In the genomic region with DNA sequence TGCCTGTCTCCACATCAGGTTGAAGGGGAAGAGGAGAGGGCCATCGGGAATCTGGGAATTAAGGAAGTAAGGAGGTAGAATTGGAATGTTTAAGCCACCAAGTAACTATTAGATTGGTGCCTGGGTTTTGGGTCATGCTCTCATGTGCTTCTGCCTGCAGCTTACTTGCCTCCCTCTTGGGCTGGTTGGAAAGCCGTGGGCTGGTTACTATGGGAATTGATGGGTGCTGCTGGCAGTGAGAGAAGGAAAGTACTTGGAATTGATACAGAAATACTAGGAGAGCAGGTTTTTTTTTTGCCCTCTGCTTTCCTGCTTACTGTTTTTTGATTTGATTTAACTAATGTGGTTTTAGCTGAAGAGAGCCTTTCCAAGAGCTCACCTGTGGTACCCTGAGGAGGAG, we compare ENCODE assay signal across 13 cellular contexts.
DNase-seq lines count a peak whose midpoint lies in the region; ATAC-seq and TF ChIP-seq lines count a peak whose summit lies in the region.
"Had no signal": no experiment of that assay in that cellular context is flagged by ENCODE, and none has a peak within 500 bp of the region (broad histone marks: within the 10 kb centered on the region; RNA-seq: fewer than 3 reads in every experiment).

No MANE protein-coding gene starts in this region.

- WGBS in esophagus muscularis mucosa: 18% methylated on average over 2 of the region's 2 CpGs

- peak overlapping the region; percentile 59 for H3K27ac ChIP-seq in RWPE2 (ENCODE audit: poor library complexity, severe bottlenecking)
- H3K27ac ChIP-seq in esophagus muscularis mucosa (replicated peaks in 1 of 4): peak overlapping the region; percentile 42 to 61 (median 48)

- H3K27me3 ChIP-seq in RWPE2 (ENCODE audit: insufficient read depth, poor library complexity, severe bottlenecking): no peaks in the 10 kb centered on the region
- no peaks in the 10 kb centered on the region for H3K27me3 ChIP-seq in esophagus muscularis mucosa

- ATAC-seq in RWPE2 (ENCODE audit: low read depth) (no peak), HG03520 (IDR thresholded peaks at IDR 0.05; ENCODE audit: unreplicated experiment) (no peak), left lobe of liver (no peak)

- H3K4me3 ChIP-seq in RWPE2 (ENCODE audit: severe bottlenecking) (no peak overlapping the region), esophagus muscularis mucosa (no peak overlapping the region)
- H3K4me3 ChIP-seq: HAP-1 had no signal

- DNase-seq in EH (ENCODE audit: low read depth) (peak; percentile 49), RWPE2 (ENCODE audit: low spot score) (no peak), esophagus muscularis mucosa (ENCODE audit: extremely low spot score) (no peak), pons (ENCODE audit: low spot score) (peak; percentile 26), left lobe of liver (ENCODE audit: low spot score) (no peak), NCI-H2081 (lab: John Stamatoyannopoulos, UW) (no peak)
- DNase-seq in activated T-cell treated with anti-CD3 and anti-CD28 coated beads, Interleukin-2, amount 50 U/mL, for 48 hours: no peak
- DNase-seq: activated CD4-positive, alpha-beta memory T cell treated with anti-CD3 and anti-CD28 coated beads, Interleukin-2, amount 10 ng/mL, durations not matched to agents 7 days and 5 days; COR-L47; stimulated activated CD4-positive, alpha-beta T cell treated with anti-CD3 and anti-CD28 coated beads, Interleukin-2, amount 100 ng/mL, for 24 hours; trophoblast cell had no signal

- TF ChIP-seq EP300 in esophagus muscularis mucosa (IDR thresholded peaks at IDR 0.05): no peak

- H3K4me1 ChIP-seq in RWPE2 (ENCODE audit: insufficient read depth, poor library complexity, severe bottlenecking) (peaks cover 32% of the 10 kb centered on the region), esophagus muscularis mucosa (peaks cover 11 to 38% (median 34%) of the 10 kb centered on the region in 4 donors)
- H3K4me1 ChIP-seq: HAP-1 had no signal

- no peak for TF ChIP-seq CTCF in RWPE2 (IDR thresholded peaks at IDR 0.05; ENCODE audit: poor library complexity, severe bottlenecking)
- TF ChIP-seq CTCF in esophagus muscularis mucosa (IDR thresholded peaks at IDR 0.05): no peak

- intact Hi-C loops in esophagus muscularis mucosa (cut with DNase I): no loop called here

- peaks cover 3% of the 10 kb centered on the region for H3K9me3 ChIP-seq in RWPE2 (ENCODE audit: severe bottlenecking)
- H3K9me3 ChIP-seq in esophagus muscularis mucosa: no peaks in the 10 kb centered on the region
- H3K9me3 ChIP-seq: HAP-1 had no signal

- H3K36me3 ChIP-seq in RWPE2 (ENCODE audit: low read depth): peaks cover 7% of the 10 kb centered on the region
- no peaks in the 10 kb centered on the region for H3K36me3 ChIP-seq in esophagus muscularis mucosa
- H3K36me3 ChIP-seq: HAP-1 had no signal

- no peak for TF ChIP-seq POLR2A in esophagus muscularis mucosa (IDR thresholded peaks at IDR 0.05; ENCODE audit: low read depth)

Comparison
In these comparisons a context has a peak if more than half of its experiments do, and no peak if none do; other contexts are left out.
1. DNase-seq: peak in EH (single experiment) and pons (single experiment); none in RWPE2 (single experiment), esophagus muscularis mucosa (single experiment), left lobe of liver (single experiment), NCI-H2081 (0 of 2) and activated T-cell treated with anti-CD3 and anti-CD28 coated beads, Interleukin-2, amount 50 U/mL, for 48 hours (0 of 2).